ENCODE assay signal across 1 cellular context in the genomic region with DNA sequence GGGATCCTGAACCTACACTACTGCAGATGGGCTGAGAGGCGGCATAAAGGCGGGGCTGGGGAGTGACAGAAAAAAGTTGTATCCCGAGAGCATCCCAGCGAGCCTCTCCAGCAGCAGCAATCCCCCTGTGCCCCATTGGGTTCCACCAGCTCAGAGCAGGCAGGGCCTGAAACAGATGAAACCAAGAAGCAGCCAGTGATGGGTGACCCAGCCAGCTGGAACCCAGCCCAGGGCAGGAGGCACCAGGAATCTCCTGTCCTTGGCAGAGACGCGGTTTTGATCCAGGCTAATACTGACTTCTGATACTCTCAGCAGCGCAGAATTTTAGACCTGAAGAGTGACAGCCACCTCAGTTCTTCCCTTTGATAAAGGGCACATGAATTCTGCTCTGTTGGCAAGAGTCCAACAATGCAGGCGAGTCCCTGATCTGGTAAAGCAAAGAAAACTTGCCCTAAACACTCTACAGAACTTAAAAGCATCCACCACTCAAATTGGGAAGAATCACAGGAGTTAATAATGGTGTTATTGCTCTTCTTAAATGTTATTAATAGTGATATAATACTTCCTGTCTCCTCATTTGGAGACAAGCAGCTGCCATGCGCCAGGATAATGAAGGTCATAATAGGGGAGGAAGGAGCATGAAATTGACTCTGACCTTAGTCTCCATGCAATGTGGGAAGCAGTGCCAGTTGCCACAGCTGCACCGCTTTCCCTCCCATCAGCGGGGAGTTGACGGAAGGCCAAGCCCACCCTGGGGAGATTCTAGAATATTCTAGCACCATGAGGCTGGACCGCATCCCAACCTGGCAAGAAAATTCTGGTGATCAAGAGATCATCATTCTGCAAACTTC.
A peak's percentile ranks its signal among the peaks of the same experiment; 100 is the strongest.
TF ChIP-seq lines count a peak whose summit lies in the region.

No MANE protein-coding gene starts in this region.

TF ChIP-seq in K562, 482 proteins besides CTCF, POLR2A, EP300 and RAD21:
- TF ChIP-seq NFIC (IDR thresholded peaks at IDR 0.05) (peak; percentile 72), SLC30A9 (CRISPR knock-in tag; IDR thresholded peaks at IDR 0.05) (no peak)
